Comparison of ENCODE assay signal across 27 cellular contexts in genomic region chr11:101030015-101030414, GRCh38.
"Had no signal": no experiment of that assay in that cellular context is flagged by ENCODE, and none has a peak within 500 bp of the region (broad histone marks: within the 10 kb centered on the region; RNA-seq: fewer than 3 reads in every experiment).

No MANE protein-coding gene starts in this region.

- H3K9me3 ChIP-seq: adrenal gland, SJCRH30 had no signal

- DNase-seq: activated CD4-positive, alpha-beta T cell treated with anti-CD3 and anti-CD28 coated beads, Interleukin-2, amount 10 ng/mL, durations not matched to agents 24 days and 14 days; activated CD4-positive, alpha-beta T cell treated with anti-CD3 and anti-CD28 coated beads, Interleukin-2, amount 50 U/mL, for 4 hours; activated CD8-positive, alpha-beta T cell treated with anti-CD3 and anti-CD28 coated beads for 36 hours; activated gamma-delta T cell; activated naive CD4-positive, alpha-beta T cell treated with Interleukin-2 at 50 U/mL for 16 hours; activated T-cell treated with anti-CD3 and anti-CD28 coated beads, Interleukin-2, amount 50 U/mL, for 24 hours; adrenal gland; anterior cingulate cortex; Karpas-422; KBM-7; NCI-H1105; NCI-H1417 treated with DMSO at 0.1 percent for 48 hours; NCI-H187 treated with DMSO at 0.1 percent for 48 hours; NCI-H2081; NCI-H2171 treated with DMSO at 0.1 percent for 48 hours; NCI-H2227 treated with DMSO at 0.1 percent for 48 hours; NCI-H446 treated with DMSO at 0.1 percent for 48 hours; NCI-H524; NCI-H69; SHP77; SJCRH30; T1000 had no signal

- H3K36me3 ChIP-seq: adrenal gland, cardiac muscle cell, SJCRH30 had no signal

- H3K4me1 Mint-ChIP-seq: activated CD4-positive, alpha-beta T cell treated with anti-CD3 and anti-CD28 coated beads, Interleukin-2, amount 10 ng/mL, durations not matched to agents 24 days and 14 days; activated naive CD4-positive, alpha-beta T cell treated with anti-CD3 and anti-CD28 coated beads, Interleukin-2, amount 50 U/mL, for 24 hours had no signal

- H3K36me3 Mint-ChIP-seq: activated naive CD4-positive, alpha-beta T cell treated with anti-CD3 and anti-CD28 coated beads, Interleukin-2, amount 50 U/mL, for 24 hours had no signal

- H3K4me3 ChIP-seq: adrenal gland, cardiac muscle cell, SJCRH30, SK-N-MC had no signal

- H3K27me3 Mint-ChIP-seq: activated CD4-positive, alpha-beta T cell treated with anti-CD3 and anti-CD28 coated beads, Interleukin-2, amount 10 ng/mL, durations not matched to agents 24 days and 14 days; activated CD8-positive, alpha-beta T cell treated with anti-CD3 and anti-CD28 coated beads for 36 hours; activated naive CD4-positive, alpha-beta T cell treated with anti-CD3 and anti-CD28 coated beads, Interleukin-2, amount 50 U/mL, for 24 hours; activated T-cell treated with anti-CD3 and anti-CD28 coated beads, Interleukin-2, amount 50 U/mL, for 24 hours had no signal

- H3K27ac Mint-ChIP-seq: activated CD4-positive, alpha-beta T cell treated with anti-CD3 and anti-CD28 coated beads, Interleukin-2, amount 10 ng/mL, durations not matched to agents 24 days and 14 days; activated CD8-positive, alpha-beta T cell treated with anti-CD3 and anti-CD28 coated beads for 36 hours; activated naive CD4-positive, alpha-beta T cell treated with anti-CD3 and anti-CD28 coated beads, Interleukin-2, amount 50 U/mL, for 24 hours; activated T-cell treated with anti-CD3 and anti-CD28 coated beads, Interleukin-2, amount 50 U/mL, for 24 hours; activated T-helper 2 cell treated with anti-CD3 and anti-CD28 coated beads, Interferon-gamma antibody, Interleukin-2, Interleukin-4, amounts not matched to agents 10 μg/mL and 5 μg/mL and 100 μg/mL, durations not matched to agents 14 hours and 24 hours and 36 hours had no signal

- H3K4me3 Mint-ChIP-seq: activated CD4-positive, alpha-beta T cell treated with anti-CD3 and anti-CD28 coated beads, Interleukin-2, amount 10 ng/mL, durations not matched to agents 24 days and 14 days; activated CD8-positive, alpha-beta T cell treated with anti-CD3 and anti-CD28 coated beads for 36 hours; activated naive CD4-positive, alpha-beta T cell treated with anti-CD3 and anti-CD28 coated beads, Interleukin-2, amount 50 U/mL, for 24 hours; activated T-cell treated with anti-CD3 and anti-CD28 coated beads, Interleukin-2, amount 50 U/mL, for 24 hours had no signal

- H3K27me3 ChIP-seq: adrenal gland, cardiac muscle cell, SJCRH30 had no signal

- H3K27ac ChIP-seq: adrenal gland, cardiac muscle cell, SJCRH30, SK-N-MC had no signal

- H3K4me1 ChIP-seq: adrenal gland, SJCRH30 had no signal

- ATAC-seq: activated CD8-positive, alpha-beta T cell treated with anti-CD3 and anti-CD28 coated beads for 36 hours; Panc1 had no signal

- H3K9me3 Mint-ChIP-seq: activated CD4-positive, alpha-beta T cell treated with anti-CD3 and anti-CD28 coated beads, Interleukin-2, amount 10 ng/mL, durations not matched to agents 24 days and 14 days; activated CD8-positive, alpha-beta T cell treated with anti-CD3 and anti-CD28 coated beads for 36 hours had no signal
